Comparison of ENCODE assay signal across 8 cellular contexts in the genomic region with DNA sequence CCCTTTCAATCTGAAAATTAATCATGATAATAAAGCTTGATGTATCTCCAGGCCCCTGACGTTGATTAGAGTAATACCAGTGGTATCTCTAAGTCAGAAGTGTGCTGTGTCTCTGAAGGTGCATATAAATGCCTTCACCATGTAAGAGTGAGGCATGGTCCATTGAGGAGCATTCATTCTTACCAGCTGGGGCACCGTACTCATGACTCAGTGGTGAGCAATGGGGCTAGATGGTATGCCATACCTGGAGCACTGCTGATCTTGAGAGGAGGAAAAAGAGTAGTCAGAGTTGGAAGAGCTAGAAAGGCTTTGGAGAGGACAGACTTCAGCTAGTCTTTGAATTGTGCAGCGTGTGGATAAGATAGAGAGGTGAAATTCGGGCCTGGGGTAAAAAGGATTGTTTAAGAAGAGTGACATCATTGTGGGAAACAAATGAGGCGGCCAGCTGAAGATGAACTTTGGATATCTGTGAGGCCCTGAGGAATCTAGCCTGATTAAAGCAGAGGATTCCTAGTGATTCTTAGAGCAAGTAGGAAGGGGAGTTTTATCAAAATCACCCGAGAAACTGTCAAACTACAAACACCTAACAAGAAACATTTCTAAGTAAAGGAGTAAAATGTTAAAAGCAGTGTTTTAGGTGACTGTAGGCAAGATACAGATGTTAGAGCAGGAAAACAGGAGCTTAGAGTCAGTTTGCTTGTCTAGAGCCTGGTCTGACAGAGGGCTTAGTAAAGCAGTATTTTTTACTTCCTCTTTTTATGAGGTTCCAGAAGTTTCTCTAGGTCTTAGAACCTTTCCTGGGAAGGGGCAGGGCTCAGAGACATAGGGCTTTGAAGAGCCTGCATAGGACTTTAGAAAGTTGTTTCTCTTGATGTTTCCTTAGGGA. TPM values are rescaled to one million over a fixed set of nuclear protein-coding genes. Genes with fewer than 3 reads are reported as not detected.
DNase-seq lines count a peak whose midpoint lies in the region; ATAC-seq, FAIRE-seq and TF ChIP-seq lines count a peak whose summit lies in the region.

No MANE protein-coding gene starts in this region.

- H2AK9ac ChIP-seq in IMR-90 (replicated peaks; ENCODE audit: low read depth, low read length, poor library complexity): no peak overlapping the region

- H2BK20ac ChIP-seq in IMR-90 (ENCODE audit: low read depth, low read length): no peak overlapping the region

- H2AK5ac ChIP-seq in IMR-90 (ENCODE audit: low read depth, low read length): peak overlapping the region; percentile 25; the same call in 1 of the 2 replicates

- BruUV-seq in IMR-90 (replicated peaks; lab: Mats Ljungman, UMichigan): no TSS peak

- H3K9ac ChIP-seq in IMR-90 (ENCODE audit: low read depth, low read length): peak overlapping the region; percentile 49; the same call in 1 of the 2 replicates

- H3K4me1 ChIP-seq in IMR-90 (ENCODE audit: control insufficient read depth, insufficient read depth, low read length) (peaks cover 22% of the 10 kb centered on the region), pancreas (peaks cover 17 to 47% (median 28%) of the 10 kb centered on the region in 3 donors), ascending aorta (peaks cover 6 to 57% of the 10 kb centered on the region in 2 donors)
- peaks cover 34% of the 10 kb centered on the region for H3K4me1 ChIP-seq in effector memory CD4-positive, alpha-beta T cell (ENCODE audit: control insufficient read depth, insufficient read depth, low read length, poor library complexity, severe bottlenecking)

- H2BK15ac ChIP-seq in IMR-90 (ENCODE audit: low read depth, low read length): no peak overlapping the region

- H4K8ac ChIP-seq in IMR-90 (ENCODE audit: low read depth in 2 of 2, low read length in 2 of 2): peak overlapping the region in 1 of 2 experiments; percentile 44; a peak in 3 of 4 replicates

- H3K9me3 ChIP-seq in IMR-90 (ENCODE audit: control insufficient read depth, insufficient read depth, low read length): no peaks in the 10 kb centered on the region
- no peaks in the 10 kb centered on the region for H3K9me3 ChIP-seq in pancreas
- no peaks in the 10 kb centered on the region for H3K9me3 ChIP-seq in ascending aorta
- H3K9me3 ChIP-seq in effector memory CD4-positive, alpha-beta T cell (ENCODE audit: control insufficient read depth, low read length): no peaks in the 10 kb centered on the region

- 21% methylated on average over 2 of the region's 6 CpGs; no CpG with 5 or more reads in 1 of the 2 experiments for WGBS in IMR-90 (ENCODE audit: extremely low coverage in 2 of 2, insufficient read length in 1 of 2), 2 experiments
- 51 to 61% methylated on average over 6 of the region's 6 CpGs for WGBS in pancreas, 2 donors

- peaks cover 89% of the 10 kb centered on the region for H4K20me1 ChIP-seq in IMR-90 (ENCODE audit: insufficient read depth, low read length)

- H3K18ac ChIP-seq in IMR-90 (ENCODE audit: low read depth, low read length): peak overlapping the region; percentile 37; the same call in 1 of the 2 replicates

- peak overlapping the region; percentile 53 for H3K14ac ChIP-seq in IMR-90 (replicated peaks; ENCODE audit: low read depth, low read length)

- DNase-seq in IMR-90: peak; percentile 79
- peak; percentile 95 for DNase-seq in bronchial epithelial cell (ENCODE audit: low read depth)
- DNase-seq in pancreas: no peak
- no peak for DNase-seq in anterior cingulate cortex (lab: John Stamatoyannopoulos, UW)
- no peak for DNase-seq in ascending aorta (ENCODE audit: low spot score in 2 of 2)
- no peak for DNase-seq in effector memory CD4-positive, alpha-beta T cell
- DNase-seq in globus pallidus (ENCODE audit: low spot score): no peak

- H3K36me3 ChIP-seq in IMR-90 (ENCODE audit: control insufficient read depth, insufficient read depth, low read length) (no peaks in the 10 kb centered on the region), bronchial epithelial cell (ENCODE audit: control insufficient read depth, insufficient read depth, low read length) (no peaks in the 10 kb centered on the region), pancreas (no peaks in the 10 kb centered on the region), ascending aorta (no peaks in the 10 kb centered on the region)
- H3K36me3 ChIP-seq in effector memory CD4-positive, alpha-beta T cell (ENCODE audit: control insufficient read depth, insufficient read depth, low read length): no peaks in the 10 kb centered on the region

- no peak for TF ChIP-seq POLR2A in IMR-90 (IDR thresholded peaks at IDR 0.05; ENCODE audit: low read depth, low read length)

- peak overlapping the region; percentile 72 for H3K23ac ChIP-seq in IMR-90 (ENCODE audit: low read depth, low read length)

- dilution Hi-C loops in IMR-90 (cut with HindIII; ENCODE audit: low sequenced_read_pairs, unreplicated experiment): no loop called here

- H3K79me1 ChIP-seq in IMR-90 (ENCODE audit: low read depth in 1 of 2, low read length in 2 of 2): peaks cover 19 to 86% of the 10 kb centered on the region in 2 experiments; a peak in 3 of 4 replicates

- H3K4me2 ChIP-seq in IMR-90 (ENCODE audit: low read depth, low read length): peak overlapping the region; percentile 66; the same call in 1 of the 2 replicates

- peak overlapping the region; percentile 54; the same call in 1 of the 2 replicates for H3K4ac ChIP-seq in IMR-90 (ENCODE audit: low read depth, low read length)

- ATAC-seq in GM18907 (IDR thresholded peaks at IDR 0.05; ENCODE audit: unreplicated experiment) (peak; percentile 38), IMR-90 (ENCODE audit: low read depth) (peak; percentile 74), pancreas (peak in 3 of 4 donors; percentile 23 to 55 (median 48))

- H4K91ac ChIP-seq in IMR-90 (ENCODE audit: insufficient read depth, low read depth, low read length): 0 out of 2 replicates have a peak overlapping the region, but pooled peaks have one; percentile 5

- peak overlapping the region; percentile 71 for H2BK5ac ChIP-seq in IMR-90 (ENCODE audit: low read depth, low read length, poor library complexity, severe bottlenecking)

- no peak for TF ChIP-seq RAD21 in IMR-90 (IDR thresholded peaks at IDR 0.05; ENCODE audit: low read length)

- intact Hi-C loops in IMR-90 (cut with micrococcal nuclease) (no loop called here), pancreas (cut with DNase I) (no loop called here), ascending aorta (cut with DNase I) (no loop called here)

- TF ChIP-seq CTCF in IMR-90 (conservative IDR thresholded peaks at IDR 0.05; ENCODE audit: low read depth, low read length) (no peak), bronchial epithelial cell (IDR thresholded peaks at IDR 0.05; ENCODE audit: insufficient read depth, low read length, severe bottlenecking) (no peak), pancreas (IDR thresholded peaks at IDR 0.05) (no peak), ascending aorta (IDR thresholded peaks at IDR 0.05) (no peak)

- H2AFZ ChIP-seq in IMR-90 (replicated peaks; ENCODE audit: low read length, poor library complexity): no peak overlapping the region

- 0 out of 2 replicates have a peak overlapping the region, but pooled peaks have one; percentile 34 for H3K56ac ChIP-seq in IMR-90 (ENCODE audit: extremely low read depth, insufficient read depth, low read length)

- H2BK120ac ChIP-seq in IMR-90 (ENCODE audit: low read depth, low read length): 0 out of 2 replicates have a peak overlapping the region, but pooled peaks have one; percentile 13

- H3K27me3 ChIP-seq in IMR-90 (ENCODE audit: control insufficient read depth, insufficient read depth, low read length) (no peaks in the 10 kb centered on the region), bronchial epithelial cell (ENCODE audit: control insufficient read depth, insufficient read depth, low read length) (no peaks in the 10 kb centered on the region), pancreas (no peaks in the 10 kb centered on the region), ascending aorta (no peaks in the 10 kb centered on the region)
- no peaks in the 10 kb centered on the region for H3K27me3 ChIP-seq in effector memory CD4-positive, alpha-beta T cell (replicated peaks; ENCODE audit: control insufficient read depth, insufficient read depth, low read length, poor library complexity, severe bottlenecking)

- in situ Hi-C loops in IMR-90 (cut with MboI; ENCODE audit: low sequenced_read_pairs): no loop called here

- H3K4me3 ChIP-seq in IMR-90 (ENCODE audit: insufficient read depth, low read depth, low read length) (no peak overlapping the region), bronchial epithelial cell (ENCODE audit: low read depth, low read length) (no peak overlapping the region), pancreas (no peak overlapping the region), ascending aorta (no peak overlapping the region)
- H3K4me3 ChIP-seq in effector memory CD4-positive, alpha-beta T cell (ENCODE audit: insufficient read depth, low read depth, low read length, poor library complexity, severe bottlenecking): no peak overlapping the region

- POLR2A ChIA-PET in IMR-90 (lab: Charles Lee; ENCODE audit: unreplicated experiment): no interaction called here

- FAIRE-seq in bronchial epithelial cell (lab: Jason Lieb, UNC): no peak
- no peak for FAIRE-seq in pancreas (lab: Jason Lieb, UNC)

- peak overlapping the region; percentile 8; the same call in 1 of the 2 replicates for H3K27ac ChIP-seq in IMR-90 (ENCODE audit: insufficient read depth, low read length)
- H3K27ac ChIP-seq in pancreas: peak overlapping the region in 1 of 4 donors; percentile 34
- peak overlapping the region in 1 of 2 donors; percentile 16 for H3K27ac ChIP-seq in ascending aorta
- no peak overlapping the region for H3K27ac ChIP-seq in effector memory CD4-positive, alpha-beta T cell (ENCODE audit: insufficient read depth, low read length, poor library complexity, severe bottlenecking)

- peaks cover 21% of the 10 kb centered on the region for H3K9me1 ChIP-seq in IMR-90 (ENCODE audit: insufficient read depth, low read length)

- H4K5ac ChIP-seq in IMR-90 (ENCODE audit: low read depth, low read length): peak overlapping the region; percentile 13; the same call in 1 of the 2 replicates

- CTCF ChIA-PET in IMR-90 (lab: Yijun Ruan, JAX): interaction anchor here (0.5 to 0.9 kb wide), 2 partner anchors 57 to 81 kb away, joined by 3 to 4 read pairs; no protein-coding TSS in a partner anchor

TF ChIP-seq in IMR-90, 13 proteins besides CTCF, POLR2A, EP300 and RAD21 (continues in another document):
- TF ChIP-seq CHD1 (IDR thresholded peaks at IDR 0.05; ENCODE audit: low read depth, low read length) (no peak), RFX5 (IDR thresholded peaks at IDR 0.05; ENCODE audit: low read depth, low read length) (no peak), NFE2L2 (IDR thresholded peaks at IDR 0.05; ENCODE audit: low read depth, low read length) (no peak)

RNA-seq across cellular contexts. Expression of a gene that starts 13.6 kb away (rescaled TPM):
- total RNA-seq in IMR-90 (2012; rRNA removed) (22.0 and 51.1 TPM in 2 replicates), bronchial epithelial cell (80.3 and 99.5 TPM in 2 replicates), pancreas (10 to 100 TPM; 12.3 to 28.5 (median 15.6) TPM), ascending aorta (28.0 TPM)
- polyA plus RNA-seq in IMR-90 (2012; rRNA removed) (7.4 and 10.7 TPM in 2 replicates), pancreas (1 to 10 TPM; 4.4 to 9.1 TPM)
- 2.5 and 4.7 TPM in 2 replicates for polyA plus RNA-seq in IMR-90 (2012; cell fraction: cytosol; rRNA removed)
- polyA plus RNA-seq in IMR-90 (2012; cell fraction: nucleus; rRNA removed; ENCODE audit: low replicate concordance): 2.7 and 5.9 TPM in 2 replicates

Comparison
In these comparisons a context has a peak if more than half of its experiments do, and no peak if none do; other contexts are left out.
1. DNase-seq: peak in IMR-90 (single experiment) and bronchial epithelial cell (single experiment); none in pancreas (0 of 6), anterior cingulate cortex (0 of 58), ascending aorta (0 of 2), effector memory CD4-positive, alpha-beta T cell (0 of 3) and globus pallidus (single experiment).
2. Peak in every context shown above with its lines, with median percentiles within 50 percentile points of each other: ATAC-seq.